In genomic region chr22:21650823-21651520, GRCh38 we compare ENCODE assay signal across 8 cellular contexts. TPM values are rescaled to one million over a fixed set of nuclear protein-coding genes. Genes with fewer than 3 reads are reported as not detected.
DNase-seq lines count a peak whose midpoint lies in the region; ATAC-seq and TF ChIP-seq lines count a peak whose summit lies in the region.

No MANE protein-coding gene starts in this region.

- peak overlapping the region; percentile 78 for H3K4me2 ChIP-seq in SU-DHL-6 (ENCODE audit: low read depth, low read length, poor library complexity, severe bottlenecking)

- no peak for TF ChIP-seq POLR2A in suprapubic skin (IDR thresholded peaks at IDR 0.05)

- no peaks in the 10 kb centered on the region for H3K79me2 ChIP-seq in SU-DHL-6 (ENCODE audit: insufficient read depth, low read length)

- peaks cover 18% of the 10 kb centered on the region for H3K36me3 Mint-ChIP-seq in activated naive CD4-positive, alpha-beta T cell treated with anti-CD3 and anti-CD28 coated beads, Interleukin-2, amount 10 ng/mL, durations not matched to agents 7 days and 5 days

- H3K4me3 ChIP-seq in SU-DHL-6 (ENCODE audit: insufficient read depth, low read length, poor library complexity, severe bottlenecking) (peak overlapping the region; percentile 88), suprapubic skin (peak overlapping the region; percentile 57)

- H3F3A ChIP-seq in SU-DHL-6 (ENCODE audit: insufficient read depth) = 0 out of 2 replicates have a peak, but pooled peaks cover 4% of the 10 kb centered on the region

- no peak for DNase-seq in activated naive CD4-positive, alpha-beta T cell treated with anti-CD3 and anti-CD28 coated beads, Interleukin-2, amount 10 ng/mL, durations not matched to agents 7 days and 5 days
- no peak for DNase-seq in activated naive CD4-positive, alpha-beta T cell (lab: John Stamatoyannopoulos, UW)
- DNase-seq in left ventricle myocardium superior = no peak
- DNase-seq in suprapubic skin (ENCODE audit: low spot score in 2 of 2) = no peak
- no peak for DNase-seq in NOMO-1 treated with dmso at 0.1 percent for 144 hours (lab: John Stamatoyannopoulos, UW; ENCODE audit: unreplicated experiment)
- DNase-seq in SW 1271 (lab: John Stamatoyannopoulos, UW) = no peak

- no peak for TF ChIP-seq EP300 in suprapubic skin (IDR thresholded peaks at IDR 0.05)

- H3K27me3 Mint-ChIP-seq in activated naive CD4-positive, alpha-beta T cell treated with anti-CD3 and anti-CD28 coated beads, Interleukin-2, amount 10 ng/mL, durations not matched to agents 7 days and 5 days = no peaks in the 10 kb centered on the region

- no peak for TF ChIP-seq CTCF in SU-DHL-6 (IDR thresholded peaks at IDR 0.05; ENCODE audit: insufficient read depth, low read length, poor library complexity, severe bottlenecking)
- TF ChIP-seq CTCF in suprapubic skin (IDR thresholded peaks at IDR 0.05) = no peak

- H3K27ac ChIP-seq in SU-DHL-6 (ENCODE audit: low read depth, low read length) = peak overlapping the region; percentile 74
- no peak overlapping the region for H3K27ac ChIP-seq in suprapubic skin

- H3K27me3 ChIP-seq in SU-DHL-6 (ENCODE audit: low read length) (no peaks in the 10 kb centered on the region), suprapubic skin (no peaks in the 10 kb centered on the region)

- H3K4me3 Mint-ChIP-seq in activated naive CD4-positive, alpha-beta T cell treated with anti-CD3 and anti-CD28 coated beads, Interleukin-2, amount 10 ng/mL, durations not matched to agents 7 days and 5 days = peak overlapping the region; percentile 93

- peak overlapping the region; percentile 85 for H3K9ac ChIP-seq in SU-DHL-6 (ENCODE audit: low read length)

- H3K9me2 ChIP-seq in SU-DHL-6 (replicated peaks; ENCODE audit: insufficient read depth, low read length) = no peaks in the 10 kb centered on the region

- peaks cover 21% of the 10 kb centered on the region for H3K4me1 ChIP-seq in suprapubic skin

- intact Hi-C loops in left ventricle myocardium superior (cut with micrococcal nuclease) = no loop called here

- 17% methylated on average over 6 of the region's 6 CpGs for WGBS in suprapubic skin

- CTCF ChIA-PET in activated naive CD4-positive, alpha-beta T cell treated with anti-CD3 and anti-CD28 coated beads, Interleukin-2, amount 10 ng/mL, durations not matched to agents 7 days and 5 days (lab: Charles Lee) = interaction anchor here (4.1 kb wide), 1 partner anchor 8 kb away, joined by 19 read pairs; the partner anchor contains the start of gene SDF2L1

- ATAC-seq in left ventricle myocardium superior = peak; percentile 63
- ATAC-seq in HG03342 (IDR thresholded peaks at IDR 0.05; ENCODE audit: unreplicated experiment) = no peak

- H3K36me3 ChIP-seq in SU-DHL-6 (ENCODE audit: low read length) = no peaks in the 10 kb centered on the region
- no peaks in the 10 kb centered on the region for H3K36me3 ChIP-seq in suprapubic skin

- H3K9me3 ChIP-seq in SU-DHL-6 (ENCODE audit: insufficient read depth, low read length) (no peaks in the 10 kb centered on the region), suprapubic skin (no peaks in the 10 kb centered on the region)

- no peaks in the 10 kb centered on the region for H3K9me3 Mint-ChIP-seq in activated naive CD4-positive, alpha-beta T cell treated with anti-CD3 and anti-CD28 coated beads, Interleukin-2, amount 10 ng/mL, durations not matched to agents 7 days and 5 days

- H3K27ac Mint-ChIP-seq in activated naive CD4-positive, alpha-beta T cell treated with anti-CD3 and anti-CD28 coated beads, Interleukin-2, amount 10 ng/mL, durations not matched to agents 7 days and 5 days = peak overlapping the region; percentile 89

- H3K4me1 Mint-ChIP-seq in activated naive CD4-positive, alpha-beta T cell treated with anti-CD3 and anti-CD28 coated beads, Interleukin-2, amount 10 ng/mL, durations not matched to agents 7 days and 5 days = peaks cover 35% of the 10 kb centered on the region

- H4K20me1 ChIP-seq in SU-DHL-6 (ENCODE audit: low read depth, low read length) = no peaks in the 10 kb centered on the region

- peak overlapping the region; percentile 77 for H2AFZ ChIP-seq in SU-DHL-6 (ENCODE audit: low read depth, low read length, severe bottlenecking)

RNA-seq across cellular contexts. Expression of gene SDF2L1, which starts 8.9 kb away (rescaled TPM):
- total RNA-seq in left ventricle myocardium superior (17.9 TPM), suprapubic skin (10 to 100 TPM; 11.2 to 23.6 (median 18.7) TPM)

RNA-seq across cellular contexts. Expression of gene PPIL2, which starts 14.8 kb away (rescaled TPM):
- 25.7 TPM for total RNA-seq in left ventricle myocardium superior
- total RNA-seq in suprapubic skin = 100 to 1,000 TPM in 1 of 4 donors, 10 to 100 TPM in 3; 38.4 to 129 (median 40.3) TPM

RNA-seq across cellular contexts. Expression of gene CCDC116, which starts 18.4 kb away (rescaled TPM):
- not detected for total RNA-seq in left ventricle myocardium superior
- total RNA-seq in suprapubic skin = 1 to 10 TPM in 2 of 4 donors, not detected in 2; 1.0 TPM

RNA-seq across cellular contexts. Expression of gene YDJC, which starts 21.1 kb away (rescaled TPM):
- total RNA-seq in left ventricle myocardium superior (4.9 TPM), suprapubic skin (10 to 100 TPM; 28.6 to 34.6 (median 30.9) TPM)
